Comparison of ENCODE assay signal across 10 cellular contexts in genomic region chr1:233114159-233114558, GRCh38.
A peak's percentile ranks its signal among the peaks of the same experiment; 100 is the strongest.
DNase-seq lines count a peak whose midpoint lies in the region; ATAC-seq and TF ChIP-seq lines count a peak whose summit lies in the region.
"Had no signal": no experiment of that assay in that cellular context is flagged by ENCODE, and none has a peak within 500 bp of the region (broad histone marks: within the 10 kb centered on the region; RNA-seq: fewer than 3 reads in every experiment).

No MANE protein-coding gene starts in this region.

- POLR2A ChIA-PET in CD8-positive, alpha-beta T cell (lab: Charles Lee), result no interaction called here

- no peak overlapping the region for H2BK120ac ChIP-seq in mesenchymal stem cell (ENCODE audit: low read depth, low read length)

- no peak for ATAC-seq in CD8-positive, alpha-beta T cell
- no peak for ATAC-seq in GM18519 (IDR thresholded peaks at IDR 0.05; ENCODE audit: low FRiP score, unreplicated experiment)

- H2BK15ac ChIP-seq in mesenchymal stem cell (ENCODE audit: low read depth, poor library complexity, severe bottlenecking), result no peak overlapping the region

- H3K14ac ChIP-seq in mesenchymal stem cell (ENCODE audit: low read length in 2 of 2), result no peak overlapping the region

- H4K8ac ChIP-seq in mesenchymal stem cell (ENCODE audit: low read length), result peak overlapping the region; percentile 63

- no peak for TF ChIP-seq CTCF in Loucy (conservative IDR thresholded peaks at IDR 0.05; ENCODE audit: low read length)
- TF ChIP-seq CTCF in mammary epithelial cell (conservative IDR thresholded peaks at IDR 0.05 in 1 of 2, IDR thresholded peaks at IDR 0.05 in 1 of 2; ENCODE audit: extremely low read depth in 1 of 2, insufficient read depth in 1 of 2, low read depth in 1 of 2, low read length in 2 of 2), result no peak
- no peak for TF ChIP-seq CTCF in CD8-positive, alpha-beta T cell (IDR thresholded peaks at IDR 0.05)

- peak; percentile 45 for DNase-seq in Caki2 (ENCODE audit: low read depth)
- DNase-seq in mammary epithelial cell, result peak; percentile 69
- DNase-seq in mesenchymal stem cell, result peak; percentile 66
- no peak for DNase-seq in CD8-positive, alpha-beta T cell
- no peak for DNase-seq in immature natural killer cell
- no peak for DNase-seq in dedifferentiated amniotic fluid mesenchymal stem cell (ENCODE audit: extremely low spot score)
- DNase-seq: kidney, NCI-H69 had no signal

- no peak overlapping the region for H3K27ac Mint-ChIP-seq in CD8-positive, alpha-beta T cell
- peak overlapping the region in 1 of 6 donors; percentile 15 for H3K27ac Mint-ChIP-seq in immature natural killer cell

- H3K4me1 ChIP-seq in Loucy (ENCODE audit: insufficient read depth, low read length, poor library complexity, severe bottlenecking), result peaks cover 42% of the 10 kb centered on the region
- peaks cover 37% of the 10 kb centered on the region for H3K4me1 ChIP-seq in mammary epithelial cell (ENCODE audit: insufficient read depth, low read length)
- peaks cover 8% of the 10 kb centered on the region for H3K4me1 ChIP-seq in mesenchymal stem cell (ENCODE audit: control insufficient read depth, insufficient read depth, low read depth, low read length)
- no peaks in the 10 kb centered on the region for H3K4me1 ChIP-seq in CD8-positive, alpha-beta T cell (ENCODE audit: insufficient read depth, low read length)

- peaks cover 18% of the 10 kb centered on the region for H3K4me1 Mint-ChIP-seq in CD8-positive, alpha-beta T cell (ENCODE audit: low read depth)
- peaks cover 15 to 19% of the 10 kb centered on the region in 2 donors for H3K4me1 Mint-ChIP-seq in immature natural killer cell

- 58% methylated on average over 5 of the region's 5 CpGs for WGBS in mammary epithelial cell (ENCODE audit: low coverage, missing lambda C conversion rate)
- 53% methylated on average over 5 of the region's 5 CpGs for WGBS in mesenchymal stem cell

- no peaks in the 10 kb centered on the region for H3K27me3 Mint-ChIP-seq in CD8-positive, alpha-beta T cell (ENCODE audit: low read depth)
- peaks cover 0 to 5% (median 4%) of the 10 kb centered on the region in 3 donors for H3K27me3 Mint-ChIP-seq in immature natural killer cell (ENCODE audit: low read depth in 3 of 3)

- H3K27me3 ChIP-seq in Loucy (ENCODE audit: insufficient read depth, low read length, poor library complexity, severe bottlenecking) (no peaks in the 10 kb centered on the region), mammary epithelial cell (ENCODE audit: insufficient read depth, low read length) (no peaks in the 10 kb centered on the region), mesenchymal stem cell (ENCODE audit: control insufficient read depth in 1 of 2, insufficient read depth in 1 of 2, low read length in 2 of 2) (peaks cover 0 to 3% of the 10 kb centered on the region in 2 experiments)
- no peaks in the 10 kb centered on the region for H3K27me3 ChIP-seq in CD8-positive, alpha-beta T cell (ENCODE audit: insufficient read depth, low read length)

- H3K9me3 ChIP-seq in Loucy (ENCODE audit: insufficient read depth, low read depth, low read length), result no peaks in the 10 kb centered on the region
- H3K9me3 ChIP-seq in mammary epithelial cell (replicated peaks; ENCODE audit: insufficient read depth, low read length), result no peaks in the 10 kb centered on the region
- H3K9me3 ChIP-seq in mesenchymal stem cell (ENCODE audit: control insufficient read depth, low read length), result peaks cover 3% of the 10 kb centered on the region
- no peaks in the 10 kb centered on the region for H3K9me3 ChIP-seq in CD8-positive, alpha-beta T cell (ENCODE audit: low read length)

- H3K9me3 Mint-ChIP-seq in CD8-positive, alpha-beta T cell, result no peaks in the 10 kb centered on the region
- H3K9me3 Mint-ChIP-seq in immature natural killer cell, result no peaks in the 10 kb centered on the region

- H4K91ac ChIP-seq in mesenchymal stem cell (ENCODE audit: low read length), result peak overlapping the region; percentile 45

- H3K79me2 ChIP-seq in Loucy (ENCODE audit: insufficient read depth, low read length) (no peaks in the 10 kb centered on the region), mammary epithelial cell (ENCODE audit: insufficient read depth, low read length) (peaks cover 5% of the 10 kb centered on the region)

- H3K9ac ChIP-seq in Loucy (ENCODE audit: low read depth, low read length, poor library complexity, severe bottlenecking) (peak overlapping the region; percentile 64), mammary epithelial cell (ENCODE audit: insufficient read depth, low read length) (peak overlapping the region; percentile 98), mesenchymal stem cell (ENCODE audit: low read length) (peak overlapping the region; percentile 90)

- dilution Hi-C loops in mammary epithelial cell (cut with HindIII; ENCODE audit: low sequenced_read_pairs), result no loop called here

- in situ Hi-C loops in Caki2 (cut with HindIII; ENCODE audit: low pct_unique_long_range_greater_than_20kb, low sequenced_read_pairs) (no loop called here), mammary epithelial cell (cut with MboI; ENCODE audit: low sequenced_read_pairs in 2 of 2) (loop anchor here in 1 of 2 donors (25.0 kb wide), 1 partner anchor 477 kb away; the partner anchor contains the start of gene SIPA1L2)

- H2AK5ac ChIP-seq in mesenchymal stem cell (ENCODE audit: low read length, severe bottlenecking), result peak overlapping the region; percentile 88

- no peaks in the 10 kb centered on the region for H3K9me2 ChIP-seq in Loucy (replicated peaks; ENCODE audit: low read depth, low read length)

- peak overlapping the region; percentile 45 for H2BK5ac ChIP-seq in mesenchymal stem cell (ENCODE audit: low read depth, low read length, poor library complexity, severe bottlenecking)

- peak overlapping the region; percentile 16 to 19 for H3K4ac ChIP-seq in mesenchymal stem cell (ENCODE audit: low read depth in 1 of 2, low read length in 2 of 2)

- H3K79me1 ChIP-seq in mesenchymal stem cell (replicated peaks; ENCODE audit: low read length, poor library complexity, severe bottlenecking), result peaks cover 1% of the 10 kb centered on the region

- H3K4me2 ChIP-seq in Loucy (ENCODE audit: low read depth, low read length, poor library complexity, severe bottlenecking) (peak overlapping the region; percentile 73), mammary epithelial cell (ENCODE audit: insufficient read depth, low read depth, low read length) (peak overlapping the region; percentile 81), mesenchymal stem cell (ENCODE audit: low read length, poor library complexity, severe bottlenecking) (no peak overlapping the region)

- peaks cover 9% of the 10 kb centered on the region; the same call in 1 of the 2 replicates for H3F3A ChIP-seq in Loucy (ENCODE audit: low read depth)

- H3K23ac ChIP-seq in mesenchymal stem cell (ENCODE audit: low read length in 2 of 2), result no peak overlapping the region

- intact Hi-C loops in mammary epithelial cell (cut with micrococcal nuclease), result loop anchor here (5.0 to 10.0 kb wide), 2 partner anchors 87 to 479 kb away; partner anchors contain the start of gene SIPA1L2
- intact Hi-C loops in CD8-positive, alpha-beta T cell (cut with DNase I, micrococcal nuclease), result no loop called here

- peak overlapping the region; percentile 17 to 81 for H3K18ac ChIP-seq in mesenchymal stem cell (ENCODE audit: low read depth in 1 of 2, low read length in 2 of 2)

- no TSS peak for BruUV-seq in mammary epithelial cell (replicated peaks; lab: Mats Ljungman, UMichigan)

- H3K36me3 ChIP-seq in Loucy (ENCODE audit: insufficient read depth, low read length), result no peaks in the 10 kb centered on the region
- H3K36me3 ChIP-seq in mammary epithelial cell (ENCODE audit: insufficient read depth, low read length), result peaks cover 5% of the 10 kb centered on the region
- H3K36me3 ChIP-seq in mesenchymal stem cell (ENCODE audit: control insufficient read depth in 1 of 2, insufficient read depth in 2 of 2, low read depth in 1 of 2, low read length in 2 of 2), result peaks cover 0 to 7% of the 10 kb centered on the region in 2 experiments
- H3K36me3 ChIP-seq in CD8-positive, alpha-beta T cell (ENCODE audit: insufficient read depth, low read length), result no peaks in the 10 kb centered on the region

- CTCF ChIA-PET in mammary epithelial cell (lab: Charles Lee; ENCODE audit: low non-redundant PET), result no interaction called here
- CTCF ChIA-PET in CD8-positive, alpha-beta T cell (lab: Charles Lee), result no interaction called here

- peak overlapping the region; percentile 71 to 73 for H2BK12ac ChIP-seq in mesenchymal stem cell (ENCODE audit: low read length in 2 of 2)

- H3K27ac ChIP-seq in mammary epithelial cell (ENCODE audit: insufficient read depth, low read depth, low read length) (peak overlapping the region; percentile 100), mesenchymal stem cell (ENCODE audit: low read length, poor library complexity, severe bottlenecking) (peak overlapping the region; percentile 99)
- H3K27ac ChIP-seq in CD8-positive, alpha-beta T cell (ENCODE audit: low read depth, low read length), result no peak overlapping the region

- H3K4me3 ChIP-seq in Loucy (ENCODE audit: low read length, poor library complexity, severe bottlenecking), result peak overlapping the region; percentile 66
- H3K4me3 ChIP-seq in mammary epithelial cell (replicated peaks in 1 of 3; ENCODE audit: insufficient read depth in 1 of 3, low read depth in 2 of 3, low read length in 3 of 3), result no peak overlapping the region
- H3K4me3 ChIP-seq in mesenchymal stem cell (ENCODE audit: insufficient read depth in 1 of 2, low read depth in 1 of 2, low read length in 2 of 2), result peak overlapping the region in 1 of 2 experiments; percentile 62
- H3K4me3 ChIP-seq in CD8-positive, alpha-beta T cell (ENCODE audit: low read depth, low read length), result no peak overlapping the region

- H4K20me1 ChIP-seq in Loucy (ENCODE audit: insufficient read depth, low read length, poor library complexity, severe bottlenecking) (no peaks in the 10 kb centered on the region), mammary epithelial cell (ENCODE audit: insufficient read depth, low read length) (no peaks in the 10 kb centered on the region)

- no peak overlapping the region for H3K4me3 Mint-ChIP-seq in CD8-positive, alpha-beta T cell
- no peak overlapping the region for H3K4me3 Mint-ChIP-seq in immature natural killer cell

- H2AFZ ChIP-seq in Loucy (ENCODE audit: low read length) (no peak overlapping the region), mammary epithelial cell (ENCODE audit: low read depth, low read length) (peak overlapping the region; percentile 23), mesenchymal stem cell (ENCODE audit: low read depth, low read length) (no peak overlapping the region)

- H3K36me3 Mint-ChIP-seq in CD8-positive, alpha-beta T cell, result peaks cover 46% of the 10 kb centered on the region
- H3K36me3 Mint-ChIP-seq in immature natural killer cell, result no peaks in the 10 kb centered on the region

Comparison
In these comparisons a context has a peak if more than half of its experiments do, and no peak if none do; other contexts are left out.
1. DNase-seq: peak in Caki2 (single experiment), mammary epithelial cell (single experiment) and mesenchymal stem cell (single experiment); none in CD8-positive, alpha-beta T cell (0 of 7), immature natural killer cell (0 of 3) and dedifferentiated amniotic fluid mesenchymal stem cell (single experiment).
2. Peak in every context shown above with its lines, with median percentiles within 50 percentile points of each other: H3K9ac ChIP-seq.